Comparison of ENCODE assay signal across 24 cellular contexts in genomic region chr15:101134780-101135179, GRCh38.
"Had no signal": no experiment of that assay in that cellular context is flagged by ENCODE, and none has a peak within 500 bp of the region (broad histone marks: within the 10 kb centered on the region; RNA-seq: fewer than 3 reads in every experiment).

No MANE protein-coding gene starts in this region.

- FAIRE-seq: small intestine, urothelium cell line had no signal

- H3K4me3 ChIP-seq: neural progenitor cell, ovary, psoas muscle, right lobe of liver, sigmoid colon, stomach, thoracic aorta, thyroid gland, tibial nerve, upper lobe of left lung, vagina had no signal

- H3K9ac ChIP-seq: neural progenitor cell, parathyroid adenoma had no signal

- H3K4me1 ChIP-seq: parathyroid adenoma, psoas muscle, right lobe of liver, sigmoid colon, tibial nerve, vagina had no signal

- H3K79me2 ChIP-seq: parathyroid adenoma had no signal

- H3K9me3 ChIP-seq: ovary, psoas muscle, right lobe of liver, sigmoid colon, thoracic aorta, thyroid gland, vagina had no signal

- H3K36me3 ChIP-seq: neural progenitor cell, ovary, right lobe of liver, sigmoid colon, stomach, thoracic aorta, thyroid gland, tibial nerve, upper lobe of left lung, vagina had no signal

- H3K27ac ChIP-seq: neural progenitor cell, ovary, parathyroid adenoma, psoas muscle, right lobe of liver, sigmoid colon, stomach, thoracic aorta, thyroid gland, tibial nerve, upper lobe of left lung, vagina had no signal

- H2AFZ ChIP-seq: neural progenitor cell, parathyroid adenoma had no signal

- H3K27me3 ChIP-seq: neural progenitor cell, ovary, right lobe of liver, sigmoid colon, stomach, thyroid gland, tibial nerve, upper lobe of left lung, vagina had no signal

- H3K4me2 ChIP-seq: neural progenitor cell had no signal

- DNase-seq: natural killer cell; nucleus accumbens; ovary; posterior cingulate gyrus; psoas muscle; right cardiac atrium; right lobe of liver; sigmoid colon; small intestine; stimulated activated CD4-positive, alpha-beta T cell treated with anti-CD3 and anti-CD28 coated beads, Interleukin-15, amount 100 ng/mL, for 24 hours; stimulated activated CD4-positive, alpha-beta T cell treated with anti-CD3 and anti-CD28 coated beads, Interleukin-2, amount 100 ng/mL, for 24 hours; stimulated activated CD4-positive, alpha-beta T cell treated with anti-CD3 and anti-CD28 coated beads, Interleukin-2, amount 100 ng/mL, for 48 hours; stimulated activated CD4-positive, alpha-beta T cell treated with anti-CD3 and anti-CD28 coated beads, Interleukin-4, amount 100 ng/mL, for 24 hours; stimulated activated naive CD4-positive, alpha-beta T cell treated with Interleukin-2 at 50 U/mL for 16 hours; stomach; thyroid gland; trophoblast cell; upper lobe of left lung had no signal

- ATAC-seq: psoas muscle, right cardiac atrium, right lobe of liver had no signal
